In genomic region chr17:81577278-81578000, GRCh38 we compare ENCODE assay signal across 1 cellular context.
TF ChIP-seq lines count a peak whose summit lies in the region.

No MANE protein-coding gene starts in this region.

TF ChIP-seq in HCT116, 20 proteins besides CTCF, POLR2A, EP300 and RAD21:
- no peak for TF ChIP-seq REST (IDR thresholded peaks at IDR 0.05; ENCODE audit: low read depth)
- no peak for TF ChIP-seq YY1 (IDR thresholded peaks at IDR 0.05; ENCODE audit: extremely low read depth, insufficient replicate concordance, low read depth, low read length)
- TF ChIP-seq TCF7L2 (IDR thresholded peaks at IDR 0.05; ENCODE audit: borderline replicate concordance, extremely low read depth, insufficient read depth, insufficient read length) = no peak
- TF ChIP-seq CBX3 (IDR thresholded peaks at IDR 0.05; ENCODE audit: low read depth) = no peak
- TF ChIP-seq ZNF274 (IDR thresholded peaks at IDR 0.05; ENCODE audit: low read depth, low read length) = no peak
- no peak for TF ChIP-seq ZFX (IDR thresholded peaks at IDR 0.05)
- TF ChIP-seq FOSL1 (IDR thresholded peaks at IDR 0.05; ENCODE audit: low read depth) = no peak
- TF ChIP-seq CEBPB (IDR thresholded peaks at IDR 0.05; ENCODE audit: low read depth) = no peak
- TF ChIP-seq POLR2AphosphoS5 (IDR thresholded peaks at IDR 0.05; ENCODE audit: low read depth, low read length) = no peak
- TF ChIP-seq ELF1 (IDR thresholded peaks at IDR 0.05; ENCODE audit: borderline replicate concordance, low read depth) = no peak
- TF ChIP-seq SRF (IDR thresholded peaks at IDR 0.05; ENCODE audit: low read depth) = no peak
- TF ChIP-seq ATF3 (IDR thresholded peaks at IDR 0.05) = no peak
- no peak for TF ChIP-seq SP1 (IDR thresholded peaks at IDR 0.05; ENCODE audit: low read depth)
- no peak for TF ChIP-seq EGR1 (IDR thresholded peaks at IDR 0.05; ENCODE audit: low read depth)
- no peak for TF ChIP-seq ZBTB33 (IDR thresholded peaks at IDR 0.05; ENCODE audit: extremely low read depth, insufficient replicate concordance, low read length)
- TF ChIP-seq MAX (IDR thresholded peaks at IDR 0.05) = no peak
